24 cellular contexts compared by ENCODE assay signal in genomic region chr19:31413353-31413752, GRCh38.
"Had no signal": no experiment of that assay in that cellular context is flagged by ENCODE, and none has a peak within 500 bp of the region (broad histone marks: within the 10 kb centered on the region; RNA-seq: fewer than 3 reads in every experiment).

No MANE protein-coding gene starts in this region.

- H3K9me3 Mint-ChIP-seq: mesothelial cell of epicardium had no signal

- FAIRE-seq: colon, endothelial cell of umbilical vein, frontal cortex, keratinocyte had no signal

- DNase-seq: dermis blood vessel endothelial cell; dorsolateral prefrontal cortex; effector CD4-positive, alpha-beta T cell; effector memory CD4-positive, alpha-beta T cell; foreskin keratinocyte; heart left ventricle; hypothalamus; immature natural killer cell; left cardiac atrium; left lung; left ventricle myocardium superior; lower lobe of right lung; mesenchymal stem cell; mucosa of descending colon; naive B cell had no signal

- H3K36me3 ChIP-seq: esophagus muscularis mucosa, gastroesophageal sphincter, heart left ventricle, left lung, lower lobe of right lung had no signal

- H3K4me2 ChIP-seq: hepatocyte had no signal

- H3K4me1 Mint-ChIP-seq: immature natural killer cell, naive B cell had no signal

- H3K27me3 ChIP-seq: esophagus muscularis mucosa, gastroesophageal sphincter, hepatocyte had no signal

- H3K36me3 Mint-ChIP-seq: immature natural killer cell, naive B cell had no signal

- H3K27ac Mint-ChIP-seq: immature natural killer cell, mesothelial cell of epicardium, naive B cell had no signal

- H3K4me3 ChIP-seq: coronary artery, dorsolateral prefrontal cortex, esophagus muscularis mucosa, gastroesophageal sphincter, heart left ventricle, hepatocyte, left lung, lower lobe of right lung, mucosa of descending colon had no signal

- H3K79me2 ChIP-seq: hepatocyte had no signal

- H2AFZ ChIP-seq: hepatocyte had no signal

- H3K9me3 ChIP-seq: esophagus muscularis mucosa, gastroesophageal sphincter, heart left ventricle, left lung, lower lobe of right lung, mucosa of descending colon had no signal

- H3K4me1 ChIP-seq: left lung, lower lobe of right lung had no signal

- H3K27ac ChIP-seq: coronary artery, dorsolateral prefrontal cortex, esophagus muscularis mucosa, foreskin keratinocyte, gastroesophageal sphincter, heart left ventricle, hepatocyte, left lung, lower lobe of right lung had no signal

- H3K4me3 Mint-ChIP-seq: immature natural killer cell, mesothelial cell of epicardium, naive B cell had no signal
